In genomic region chr1:227934476-227935313, GRCh38 we compare ENCODE assay signal across 8 cellular contexts.
DNase-seq lines count a peak whose midpoint lies in the region; ATAC-seq lines count a peak whose summit lies in the region.

No MANE protein-coding gene starts in this region.

- no peak for ATAC-seq in GM21737 (IDR thresholded peaks at IDR 0.05; ENCODE audit: unreplicated experiment)

- DNase-seq in HK-2 (ENCODE audit: unreplicated experiment) (peak; percentile 54), activated T-cell treated with anti-CD3 and anti-CD28 coated beads for 4 hours (peak; percentile 20), glomerular visceral epithelial cell (ENCODE audit: extremely low spot score) (peak; percentile 45), NCI-H187 treated with DMSO at 0.1 percent for 48 hours (lab: John Stamatoyannopoulos, UW) (no peak), NCI-H446 (lab: John Stamatoyannopoulos, UW) (no peak), iPS-NIHi11 (ENCODE audit: low spot score) (no peak)
- peak; percentile 31 to 33 for DNase-seq in stimulated activated CD4-positive, alpha-beta T cell treated with anti-CD3 and anti-CD28 coated beads, Interleukin-2, amount 100 ng/mL, for 48 hours

Comparison
In these comparisons a context has a peak if more than half of its experiments do, and no peak if none do; other contexts are left out.
1. DNase-seq: peak in HK-2 (single experiment), activated T-cell treated with anti-CD3 and anti-CD28 coated beads for 4 hours (single experiment), glomerular visceral epithelial cell (single experiment) and stimulated activated CD4-positive, alpha-beta T cell treated with anti-CD3 and anti-CD28 coated beads, Interleukin-2, amount 100 ng/mL, for 48 hours (2 of 2); none in NCI-H187 treated with DMSO at 0.1 percent for 48 hours (single experiment), NCI-H446 (0 of 2) and iPS-NIHi11 (single experiment).